In the genomic region with DNA sequence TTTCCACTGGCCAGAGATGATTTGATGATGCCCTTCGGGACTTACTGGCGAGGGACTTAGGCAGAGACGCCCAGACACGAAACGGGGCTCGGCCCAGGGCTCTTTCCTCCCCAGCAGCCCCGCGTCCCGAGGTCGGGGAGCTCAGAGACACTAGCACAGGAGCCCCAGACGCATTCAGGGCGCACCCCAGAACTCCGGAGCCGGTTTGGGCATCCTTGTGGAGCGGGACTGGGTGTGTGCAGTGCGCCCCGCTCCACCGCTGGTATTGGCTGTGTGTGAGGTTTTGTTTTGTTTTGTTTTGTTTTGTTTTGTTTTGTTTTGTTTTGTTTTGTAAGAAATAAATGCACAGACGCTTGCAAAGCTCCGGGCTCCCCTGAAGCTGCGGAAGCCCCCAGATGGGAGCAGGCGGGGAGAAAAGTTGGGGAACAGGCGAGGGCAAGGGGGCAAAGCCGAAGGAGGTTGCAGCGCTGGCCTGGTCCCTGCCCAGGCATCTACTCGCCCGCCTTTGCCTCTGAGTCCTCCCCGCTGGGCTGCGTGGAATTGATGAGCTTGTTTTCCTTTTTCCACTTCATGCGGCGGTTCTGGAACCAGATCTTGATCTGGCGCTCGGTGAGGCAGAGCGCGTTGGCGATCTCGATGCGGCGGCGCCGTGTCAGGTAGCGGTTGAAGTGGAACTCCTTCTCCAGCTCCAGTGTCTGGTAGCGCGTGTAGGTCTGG, we compare ENCODE assay signal across 14 cellular contexts. TPM values are rescaled to one million over a fixed set of nuclear protein-coding genes. Genes with fewer than 3 reads are reported as not detected.
A peak's percentile ranks its signal among the peaks of the same experiment; 100 is the strongest.
DNase-seq lines count a peak whose midpoint lies in the region; ATAC-seq and TF ChIP-seq lines count a peak whose summit lies in the region.
"Had no signal": no experiment of that assay in that cellular context is flagged by ENCODE, and none has a peak within 500 bp of the region (broad histone marks: within the 10 kb centered on the region; RNA-seq: fewer than 3 reads in every experiment).

No MANE protein-coding gene starts in this region.

- peak; percentile 45 for DNase-seq in SK-N-SH
- no peak for DNase-seq in fibroblast of villous mesenchyme (ENCODE audit: low read depth)
- DNase-seq in omental fat pad (ENCODE audit: low spot score), result peak; percentile 21
- no peak for DNase-seq in NCI-H2081 treated with DMSO at 0.1 percent for 48 hours (lab: John Stamatoyannopoulos, UW)
- DNase-seq: foreskin fibroblast; SHP77 treated with DMSO at 0.1 percent for 48 hours; stimulated activated CD4-positive, alpha-beta T cell treated with anti-CD3 and anti-CD28 coated beads, Interleukin-4, amount 100 ng/mL, for 4 hours; T-helper 9 cell had no signal

- no peaks in the 10 kb centered on the region for H3K9me3 ChIP-seq in SK-N-SH
- H3K9me3 ChIP-seq: right lobe of liver had no signal

- POLR2A ChIA-PET in SK-N-SH (lab: Yijun Ruan, JAX), result no interaction called here

- H3K36me3 ChIP-seq in ACC112 (ENCODE audit: insufficient read depth, low read length), result no peaks in the 10 kb centered on the region
- H3K36me3 ChIP-seq in SK-N-SH (replicated peaks in 1 of 2; ENCODE audit: control insufficient read depth in 1 of 2, insufficient read depth in 2 of 2, low read length in 1 of 2), result no peaks in the 10 kb centered on the region
- H3K36me3 ChIP-seq: right lobe of liver had no signal

- H3K27ac ChIP-seq in ACC112 (ENCODE audit: low read depth, low read length), result no peak overlapping the region
- H3K27ac ChIP-seq in SK-N-SH (ENCODE audit: low read depth in 2 of 2, low read length in 1 of 2), result no peak overlapping the region
- H3K27ac ChIP-seq: right lobe of liver had no signal

- TF ChIP-seq CTCF in SK-N-SH (IDR thresholded peaks at IDR 0.05) (no peak), fibroblast of villous mesenchyme (IDR thresholded peaks at IDR 0.05; ENCODE audit: insufficient read depth, low read depth, low read length) (no peak), omental fat pad (IDR thresholded peaks at IDR 0.05) (no peak)

- TF ChIP-seq EP300 in SK-N-SH (IDR thresholded peaks at IDR 0.05; ENCODE audit: borderline replicate concordance in 1 of 2, low read depth in 1 of 2, low read length in 1 of 2), result no peak

- H3F3A ChIP-seq in SK-N-SH (replicated peaks; ENCODE audit: insufficient read depth), result no peaks in the 10 kb centered on the region

- H3K4me3 ChIP-seq in ACC112 (ENCODE audit: low read depth, low read length) (peak overlapping the region; percentile 16; the same call in 1 of the 2 replicates), SK-N-SH (ENCODE audit: low read depth in 2 of 2, low read length in 1 of 2) (no peak overlapping the region), fibroblast of villous mesenchyme (ENCODE audit: low read depth, low read length) (peak overlapping the region; percentile 32)
- H3K4me3 ChIP-seq: right lobe of liver had no signal

- TF ChIP-seq RAD21 in SK-N-SH (IDR thresholded peaks at IDR 0.05; ENCODE audit: low read length), result no peak

- H3K9ac ChIP-seq in SK-N-SH, result no peak overlapping the region

- H3K27me3 ChIP-seq in ACC112 (ENCODE audit: insufficient read depth, low read length), result peaks cover 100% of the 10 kb centered on the region
- H3K27me3 ChIP-seq in SK-N-SH (ENCODE audit: insufficient read depth), result peaks cover 100% of the 10 kb centered on the region

- ATAC-seq in omental fat pad (ENCODE audit: low FRiP score), result no peak
- ATAC-seq in HG03135 (IDR thresholded peaks at IDR 0.05; ENCODE audit: unreplicated experiment), result no peak
- no peak for ATAC-seq in GM21423 (IDR thresholded peaks at IDR 0.05; ENCODE audit: unreplicated experiment)
- no peak for ATAC-seq in HG03469 (IDR thresholded peaks at IDR 0.05; ENCODE audit: unreplicated experiment)
- ATAC-seq: right lobe of liver had no signal

- H3K4me2 ChIP-seq in SK-N-SH, result no peak overlapping the region

- 23% methylated on average over 41 of the region's 44 CpGs for WGBS in SK-N-SH (ENCODE audit: low lambda C conversion rate)

- H3K79me2 ChIP-seq in ACC112 (ENCODE audit: control insufficient read depth, insufficient read depth, low read length, unreplicated experiment) (no peaks in the 10 kb centered on the region), SK-N-SH (ENCODE audit: insufficient read depth) (no peaks in the 10 kb centered on the region)

- H3K4me1 ChIP-seq in ACC112 (ENCODE audit: control insufficient read depth, insufficient read depth, low read length, unreplicated experiment) (no peaks in the 10 kb centered on the region), SK-N-SH (ENCODE audit: control insufficient read depth in 1 of 2, insufficient read depth in 2 of 2, low read depth in 1 of 2, low read length in 1 of 2) (peaks cover 11 to 12% of the 10 kb centered on the region in 2 experiments; a peak in 1 of 4 replicates)
- H3K4me1 ChIP-seq: right lobe of liver had no signal

- no peaks in the 10 kb centered on the region for H3K9me2 ChIP-seq in SK-N-SH

- CTCF ChIA-PET in SK-N-SH (lab: Yijun Ruan, JAX), result interaction anchor here (0.8 to 10.9 kb wide), 10 partner anchors 13 to 444 kb away, joined by 3 to 270 read pairs (median 10); a partner anchor contains a TSS

- H2AFZ ChIP-seq in ACC112 (ENCODE audit: low read length, unreplicated experiment) (no peak overlapping the region), SK-N-SH (ENCODE audit: low read depth) (0 out of 2 replicates have a peak overlapping the region, but pooled peaks have one; percentile 29)

- H4K20me1 ChIP-seq in SK-N-SH (ENCODE audit: insufficient read depth), result no peaks in the 10 kb centered on the region

TF ChIP-seq in SK-N-SH, 30 proteins besides CTCF, POLR2A, EP300 and RAD21:
- peak; percentile 95 for TF ChIP-seq EZH2phosphoT487 (IDR thresholded peaks at IDR 0.05; ENCODE audit: borderline replicate concordance, low read depth)
- no peak for TF ChIP-seq NRF1 (IDR thresholded peaks at IDR 0.05; ENCODE audit: low read depth, low read length)

RNA-seq across cellular contexts. Expression of a gene that starts 1.8 kb away (rescaled TPM):
- polyA plus RNA-seq in SK-N-SH (2012; rRNA removed), result not detected in 2 replicates
- not detected in 2 replicates for polyA plus RNA-seq in SK-N-SH (2012; cell fraction: cytosol; rRNA removed)
- not detected in 2 replicates for polyA plus RNA-seq in SK-N-SH (2012; cell fraction: nucleus; rRNA removed)
- 7.4 and 10.8 TPM in 2 replicates for total RNA-seq in fibroblast of villous mesenchyme
- 10 to 100 TPM; 10.4 to 39.4 (median 26.5) TPM for total RNA-seq in omental fat pad
- total RNA-seq: activated T-helper 1 cell treated with anti-CD3 and anti-CD28 coated beads, Interleukin-12 subunit alpha, Interleukin-12 subunit beta, Interleukin-2, Interleukin-4 antibody, amounts not matched to agents 30 ng/mL and 10 ng/mL and 1 ng/mL, durations not matched to agents 14 hours and 24 hours and 36 hours had no signal

RNA-seq across cellular contexts. Expression of a gene that starts 2.2 kb away (rescaled TPM):
- not detected in 2 replicates for polyA plus RNA-seq in SK-N-SH (2012; rRNA removed)
- not detected in 2 replicates for polyA plus RNA-seq in SK-N-SH (2012; cell fraction: cytosol; rRNA removed)
- not detected in 2 replicates for polyA plus RNA-seq in SK-N-SH (2012; cell fraction: nucleus; rRNA removed)
- 10.6 and 11.2 TPM in 2 replicates for total RNA-seq in fibroblast of villous mesenchyme
- total RNA-seq in omental fat pad, result 10 to 100 TPM in 1 of 4 donors, 1 to 10 TPM in 3; 1.1 to 13.1 (median 6.4) TPM
- total RNA-seq: activated T-helper 1 cell treated with anti-CD3 and anti-CD28 coated beads, Interleukin-12 subunit alpha, Interleukin-12 subunit beta, Interleukin-2, Interleukin-4 antibody, amounts not matched to agents 30 ng/mL and 10 ng/mL and 1 ng/mL, durations not matched to agents 14 hours and 24 hours and 36 hours; right lobe of liver had no signal

RNA-seq across cellular contexts. Expression of a gene that starts 7.1 kb away (rescaled TPM):
- 0.15 TPM in 1 of 2 replicates, not detected in the other for polyA plus RNA-seq in SK-N-SH (2012; rRNA removed)
- polyA plus RNA-seq in SK-N-SH (2012; cell fraction: cytosol; rRNA removed), result not detected in 2 replicates
- not detected in 2 replicates for polyA plus RNA-seq in SK-N-SH (2012; cell fraction: nucleus; rRNA removed)
- total RNA-seq in fibroblast of villous mesenchyme (9.3 and 11.7 TPM in 2 replicates), omental fat pad (10 to 100 TPM in 1 of 4 donors, 1 to 10 TPM in 3; 1.8 to 11.0 (median 4.3) TPM)
- total RNA-seq: activated T-helper 1 cell treated with anti-CD3 and anti-CD28 coated beads, Interleukin-12 subunit alpha, Interleukin-12 subunit beta, Interleukin-2, Interleukin-4 antibody, amounts not matched to agents 30 ng/mL and 10 ng/mL and 1 ng/mL, durations not matched to agents 14 hours and 24 hours and 36 hours had no signal

RNA-seq across cellular contexts. Expression of a gene that starts 11.2 kb away (rescaled TPM):
- polyA plus RNA-seq in SK-N-SH (2012; rRNA removed), result not detected in 2 replicates
- not detected in 2 replicates for polyA plus RNA-seq in SK-N-SH (2012; cell fraction: cytosol; rRNA removed)
- polyA plus RNA-seq in SK-N-SH (2012; cell fraction: nucleus; rRNA removed), result not detected in 2 replicates
- total RNA-seq in fibroblast of villous mesenchyme, result 2.2 and 2.3 TPM in 2 replicates
- 1 to 10 TPM; 4.6 to 6.1 (median 5.3) TPM for total RNA-seq in omental fat pad
- total RNA-seq: activated T-helper 1 cell treated with anti-CD3 and anti-CD28 coated beads, Interleukin-12 subunit alpha, Interleukin-12 subunit beta, Interleukin-2, Interleukin-4 antibody, amounts not matched to agents 30 ng/mL and 10 ng/mL and 1 ng/mL, durations not matched to agents 14 hours and 24 hours and 36 hours; right lobe of liver had no signal

RNA-seq across cellular contexts. Expression of a gene that starts 14.8 kb away (rescaled TPM):
- polyA plus RNA-seq in SK-N-SH (2012; rRNA removed), result not detected in 2 replicates
- polyA plus RNA-seq in SK-N-SH (2012; cell fraction: cytosol; rRNA removed), result not detected in 2 replicates
- not detected in 2 replicates for polyA plus RNA-seq in SK-N-SH (2012; cell fraction: nucleus; rRNA removed)
- total RNA-seq in fibroblast of villous mesenchyme (0.97 and 1.3 TPM in 2 replicates), omental fat pad (1 to 10 TPM; 1.6 to 5.7 (median 3.1) TPM)
- total RNA-seq: activated T-helper 1 cell treated with anti-CD3 and anti-CD28 coated beads, Interleukin-12 subunit alpha, Interleukin-12 subunit beta, Interleukin-2, Interleukin-4 antibody, amounts not matched to agents 30 ng/mL and 10 ng/mL and 1 ng/mL, durations not matched to agents 14 hours and 24 hours and 36 hours had no signal

Comparison
In these comparisons a context has a peak if more than half of its experiments do, and no peak if none do; other contexts are left out.
1. H3K4me3 ChIP-seq: peak in ACC112 (single experiment) and fibroblast of villous mesenchyme (single experiment); none in SK-N-SH (0 of 2).
2. DNase-seq: peak in SK-N-SH (single experiment) and omental fat pad (single experiment); none in fibroblast of villous mesenchyme (single experiment) and NCI-H2081 treated with DMSO at 0.1 percent for 48 hours (single experiment).